Comparison of ENCODE assay signal across 11 cellular contexts in genomic region chr5:181203093-181203711, GRCh38. TPM values are rescaled to one million over a fixed set of nuclear protein-coding genes. Genes with fewer than 3 reads are reported as not detected.
DNase-seq lines count a peak whose midpoint lies in the region; ATAC-seq and TF ChIP-seq lines count a peak whose summit lies in the region.
"Had no signal": no experiment of that assay in that cellular context is flagged by ENCODE, and none has a peak within 500 bp of the region (broad histone marks: within the 10 kb centered on the region; RNA-seq: fewer than 3 reads in every experiment).

No MANE protein-coding gene starts in this region.

- CTCF ChIA-PET in CD4-positive, alpha-beta T cell (lab: Charles Lee), result interaction anchor here (1.2 kb wide), 2 partner anchors 14 to 19 kb away, joined by 3 read pairs; no protein-coding TSS in a partner anchor

- TF ChIP-seq CTCF in CD4-positive, alpha-beta T cell (IDR thresholded peaks at IDR 0.05), result no peak
- no peak for TF ChIP-seq CTCF in NB4 (IDR thresholded peaks at IDR 0.05; ENCODE audit: low read depth, low read length)
- no peak for TF ChIP-seq CTCF in epithelial cell of esophagus (IDR thresholded peaks at IDR 0.05; ENCODE audit: insufficient read depth, low read depth, low read length, missing control alignments)
- TF ChIP-seq CTCF in glutamatergic neuron (IDR thresholded peaks at IDR 0.05; ENCODE audit: partially characterized antibody, unreplicated experiment), result no peak

- WGBS in trophoblast cell (ENCODE audit: extremely low coverage, insufficient coverage, insufficient read length), result no CpG with 5 or more reads among the region's 11 CpGs

- H2BK12ac ChIP-seq in trophoblast cell (ENCODE audit: low read length), result no peak overlapping the region

- peaks cover 27% of the 10 kb centered on the region for H3K27me3 Mint-ChIP-seq in CD4-positive, alpha-beta T cell
- H3K27me3 Mint-ChIP-seq in glutamatergic neuron (ENCODE audit: unreplicated experiment), result peaks cover 37% of the 10 kb centered on the region

- H3K4me3 ChIP-seq in NB4 (ENCODE audit: low read depth, low read length), result no peak overlapping the region
- H3K4me3 ChIP-seq in epithelial cell of esophagus (ENCODE audit: low read length), result peak overlapping the region; percentile 71
- peak overlapping the region; percentile 30 for H3K4me3 ChIP-seq in trophoblast cell (ENCODE audit: low read depth, low read length)

- no peak overlapping the region for H2BK120ac ChIP-seq in trophoblast cell (ENCODE audit: insufficient read depth, low read length, poor library complexity)

- no peak overlapping the region for H4K8ac ChIP-seq in trophoblast cell (ENCODE audit: low read depth, low read length)

- H3K79me1 ChIP-seq in trophoblast cell (ENCODE audit: low read length), result no peaks in the 10 kb centered on the region

- intact Hi-C loops in CD4-positive, alpha-beta T cell (cut with DNase I, micrococcal nuclease), result no loop called here

- H4K12ac ChIP-seq in trophoblast cell (ENCODE audit: low read depth, low read length), result no peak overlapping the region

- no peak overlapping the region for H3K27ac ChIP-seq in CD4-positive, alpha-beta T cell (ENCODE audit: low read depth, low read length)
- no peak overlapping the region for H3K27ac ChIP-seq in trophoblast cell (ENCODE audit: low read depth, low read length)

- POLR2A ChIA-PET in CD4-positive, alpha-beta T cell (lab: Charles Lee), result interaction anchor here (1.2 to 8.3 kb wide), 2 partner anchors 13 to 19 kb away, joined by 3 to 292 read pairs; no protein-coding TSS in a partner anchor

- no peak for ATAC-seq in CD4-positive, alpha-beta T cell (ENCODE audit: poor library complexity)
- ATAC-seq in GM21737 (IDR thresholded peaks at IDR 0.05; ENCODE audit: unreplicated experiment), result no peak

- DNase-seq in CD4-positive, alpha-beta T cell, result no peak
- DNase-seq in NB4 (ENCODE audit: low read depth), result peak; percentile 78
- peak; percentile 80 for DNase-seq in epithelial cell of esophagus (ENCODE audit: low read depth)
- peak in 1 of 2 donors; percentile 50 for DNase-seq in trophoblast cell
- DNase-seq in glutamatergic neuron, result no peak
- DNase-seq in H4 (ENCODE audit: low spot score), result no peak
- no peak for DNase-seq in NCI-H345 (lab: John Stamatoyannopoulos, UW)
- DNase-seq: NCI-H1694 treated with DMSO at 0.1 percent for 48 hours, SHP77 had no signal

- H3K36me3 Mint-ChIP-seq in CD4-positive, alpha-beta T cell (ENCODE audit: low read depth), result peaks cover 29% of the 10 kb centered on the region
- peaks cover 15% of the 10 kb centered on the region for H3K36me3 Mint-ChIP-seq in glutamatergic neuron (ENCODE audit: unreplicated experiment)

- peaks cover 32% of the 10 kb centered on the region for H3K4me1 Mint-ChIP-seq in CD4-positive, alpha-beta T cell (ENCODE audit: low read depth)
- H3K4me1 Mint-ChIP-seq in glutamatergic neuron (ENCODE audit: low read depth, unreplicated experiment), result peaks cover 28% of the 10 kb centered on the region

- H3K9me3 Mint-ChIP-seq in CD4-positive, alpha-beta T cell, result peaks cover under 1% of the 10 kb centered on the region
- peaks cover 29% of the 10 kb centered on the region for H3K9me3 Mint-ChIP-seq in glutamatergic neuron (ENCODE audit: unreplicated experiment)

- no peak overlapping the region for H2AFZ ChIP-seq in trophoblast cell (ENCODE audit: insufficient read depth, low read length, poor library complexity)

- no peaks in the 10 kb centered on the region for H3K79me2 ChIP-seq in trophoblast cell (ENCODE audit: control insufficient read depth, insufficient read depth, low read length, poor library complexity)

- no peaks in the 10 kb centered on the region for H3K36me3 ChIP-seq in trophoblast cell (ENCODE audit: control insufficient read depth in 1 of 2, insufficient read depth in 2 of 2, low read length in 2 of 2)

- H3K23ac ChIP-seq in trophoblast cell (ENCODE audit: low read length), result no peak overlapping the region

- H3K27me3 ChIP-seq in CD4-positive, alpha-beta T cell (ENCODE audit: control insufficient read depth, insufficient read depth, low read length), result no peaks in the 10 kb centered on the region
- peaks cover 31% of the 10 kb centered on the region for H3K27me3 ChIP-seq in trophoblast cell (ENCODE audit: insufficient read depth, low read length)

- no peak overlapping the region for H3K27ac Mint-ChIP-seq in CD4-positive, alpha-beta T cell
- no peak overlapping the region for H3K27ac Mint-ChIP-seq in glutamatergic neuron (ENCODE audit: unreplicated experiment)

- TF ChIP-seq POLR2A in NB4 (IDR thresholded peaks at IDR 0.05; ENCODE audit: extremely low read depth, insufficient read length), result no peak

- H2AK5ac ChIP-seq in trophoblast cell (ENCODE audit: low read length), result no peak overlapping the region

- H2BK5ac ChIP-seq in trophoblast cell (ENCODE audit: low read depth, low read length, poor library complexity), result no peak overlapping the region

- H3K18ac ChIP-seq in trophoblast cell (ENCODE audit: low read length), result no peak overlapping the region

- no peak overlapping the region for H3K4ac ChIP-seq in trophoblast cell (ENCODE audit: low read depth, low read length)

- no peaks in the 10 kb centered on the region for H3K9me3 ChIP-seq in CD4-positive, alpha-beta T cell (ENCODE audit: control insufficient read depth, low read length)
- H3K9me3 ChIP-seq in trophoblast cell (ENCODE audit: insufficient read depth, low read depth, low read length), result peaks cover 3% of the 10 kb centered on the region

- no peak overlapping the region for H3K9ac ChIP-seq in trophoblast cell (ENCODE audit: low read length)

- peaks cover 14 to 24% of the 10 kb centered on the region in 2 experiments for H3K4me1 ChIP-seq in trophoblast cell (ENCODE audit: control insufficient read depth in 1 of 2, insufficient read depth in 2 of 2, low read length in 2 of 2)

- no peak overlapping the region for H4K91ac ChIP-seq in trophoblast cell (ENCODE audit: low read depth, low read length)

- H3K4me3 Mint-ChIP-seq in CD4-positive, alpha-beta T cell, result peak overlapping the region; percentile 95
- H3K4me3 Mint-ChIP-seq in glutamatergic neuron (ENCODE audit: unreplicated experiment), result no peak overlapping the region

- no peak overlapping the region for H3K14ac ChIP-seq in trophoblast cell (ENCODE audit: low read length)

- no peak overlapping the region for H3K4me2 ChIP-seq in trophoblast cell (ENCODE audit: low read length)

RNA-seq across cellular contexts. Expression of gene TRIM7, which starts 1.8 kb away (rescaled TPM):
- total RNA-seq in CD4-positive, alpha-beta T cell, result 1 to 10 TPM; 3.4 to 3.8 TPM
- polyA plus RNA-seq in trophoblast cell (2013), result 0.04 and 0.07 TPM in 2 replicates
- 0.93 TPM for total RNA-seq in glutamatergic neuron (ENCODE audit: unreplicated experiment)
- total RNA-seq in H4 (2014; rRNA removed; shearing (Covaris generic)), result 0.10 and 0.27 TPM in 2 replicates

RNA-seq across cellular contexts. Expression of gene TRIM41, which starts 19.9 kb away (rescaled TPM):
- 10 to 100 TPM; 21.4 to 24.0 TPM for total RNA-seq in CD4-positive, alpha-beta T cell
- polyA plus RNA-seq in trophoblast cell (2013), result 16.4 and 16.9 TPM in 2 replicates
- 28.8 TPM for total RNA-seq in glutamatergic neuron (ENCODE audit: unreplicated experiment)
- 10.5 and 12.0 TPM in 2 replicates for total RNA-seq in H4 (2014; rRNA removed; shearing (Covaris generic))

RNA-seq across cellular contexts. Expression of gene RACK1, which starts 40.5 kb away (rescaled TPM):
- 1,000 to 10,000 TPM; 2,499 to 2,682 TPM for total RNA-seq in CD4-positive, alpha-beta T cell
- polyA plus RNA-seq in trophoblast cell (2013), result 2,172 and 2,251 TPM in 2 replicates
- 1,397 TPM for total RNA-seq in glutamatergic neuron (ENCODE audit: unreplicated experiment)
- total RNA-seq in H4 (2014; rRNA removed; shearing (Covaris generic)), result 4,964 and 5,175 TPM in 2 replicates

RNA-seq across cellular contexts. Expression of gene OR2V2, which starts 55.8 kb away (rescaled TPM):
- not detected for total RNA-seq in CD4-positive, alpha-beta T cell
- 0.04 TPM in 2 replicates for polyA plus RNA-seq in trophoblast cell (2013)
- not detected for total RNA-seq in glutamatergic neuron (ENCODE audit: unreplicated experiment)
- not detected in 2 replicates for total RNA-seq in H4 (2014; rRNA removed; shearing (Covaris generic))
- total RNA-seq: urinary bladder had no signal
- polyA plus RNA-seq: urinary bladder had no signal

RNA-seq across cellular contexts. Expression of gene TRIM52, which starts 57.7 kb away (rescaled TPM):
- 10 to 100 TPM; 35.9 to 37.6 TPM for total RNA-seq in CD4-positive, alpha-beta T cell
- 2.8 and 3.3 TPM in 2 replicates for polyA plus RNA-seq in trophoblast cell (2013)
- 15.7 TPM for total RNA-seq in glutamatergic neuron (ENCODE audit: unreplicated experiment)
- 7.6 and 11.5 TPM in 2 replicates for total RNA-seq in H4 (2014; rRNA removed; shearing (Covaris generic))

Comparison
In these comparisons a context has a peak if more than half of its experiments do, and no peak if none do; other contexts are left out.
1. DNase-seq: peak in NB4 (single experiment) and epithelial cell of esophagus (single experiment); none in CD4-positive, alpha-beta T cell (0 of 10), glutamatergic neuron (single experiment), H4 (single experiment) and NCI-H345 (single experiment).